21 cellular contexts compared by ENCODE assay signal in the genomic region with DNA sequence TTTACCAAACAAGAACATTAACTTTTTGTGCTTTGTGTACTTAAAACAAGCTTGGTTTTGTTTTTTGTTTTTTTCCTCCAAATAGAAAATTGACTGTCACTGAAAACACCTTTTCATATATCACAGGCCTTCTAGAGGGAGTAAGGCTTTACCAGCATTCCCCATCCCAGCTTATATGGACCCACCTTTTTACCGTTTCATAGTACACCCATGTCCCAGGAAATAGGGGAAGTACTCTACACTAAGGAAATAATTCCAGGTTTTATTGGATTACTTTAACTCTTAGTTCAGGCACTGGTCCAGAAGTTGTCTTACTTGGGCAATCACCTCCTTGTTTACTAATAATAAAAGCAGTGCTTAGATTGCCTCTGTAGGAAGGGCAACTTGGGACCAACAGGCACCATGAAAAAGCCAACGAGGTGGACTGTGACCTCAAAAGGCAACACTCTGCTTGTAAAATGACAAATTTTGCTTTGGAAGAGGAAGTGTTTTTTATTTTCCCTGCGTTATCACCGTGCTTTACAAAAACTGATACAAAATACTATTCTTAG. TPM values are rescaled to one million over a fixed set of nuclear protein-coding genes. Genes with fewer than 3 reads are reported as not detected.
DNase-seq lines count a peak whose midpoint lies in the region; ATAC-seq, FAIRE-seq and TF ChIP-seq lines count a peak whose summit lies in the region.
"Had no signal": no experiment of that assay in that cellular context is flagged by ENCODE, and none has a peak within 500 bp of the region (broad histone marks: within the 10 kb centered on the region; RNA-seq: fewer than 3 reads in every experiment).

No MANE protein-coding gene starts in this region.

- POLR2A ChIA-PET in SK-N-SH (lab: Yijun Ruan, JAX) = no interaction called here
- POLR2A ChIA-PET in naive thymus-derived CD4-positive, alpha-beta T cell (lab: Charles Lee) = interaction anchor here (0.8 kb wide), 1 partner anchor 26 kb away, joined by 3 read pairs; a partner anchor contains a TSS

- intact Hi-C loops in colonic mucosa (cut with DNase I) = no loop called here
- intact Hi-C loops in pancreas (cut with DNase I) = no loop called here
- intact Hi-C loops in naive thymus-derived CD4-positive, alpha-beta T cell (cut with micrococcal nuclease) = no loop called here

- ATAC-seq in pancreas = no peak
- ATAC-seq in naive thymus-derived CD4-positive, alpha-beta T cell = no peak
- ATAC-seq: HCT116, K562 had no signal

- H3K79me2 ChIP-seq in SK-N-SH (ENCODE audit: insufficient read depth) = peaks cover 28% of the 10 kb centered on the region

- no peak overlapping the region for H3K9ac ChIP-seq in colonic mucosa (ENCODE audit: low read depth in 2 of 2, low read length in 2 of 2)
- H3K9ac ChIP-seq in SK-N-SH = no peak overlapping the region
- H3K9ac ChIP-seq: GM23248 had no signal

- H3K4me1 Mint-ChIP-seq in naive thymus-derived CD4-positive, alpha-beta T cell = peaks cover 6 to 63% (median 51%) of the 10 kb centered on the region in 7 donors

- H3K36me3 ChIP-seq in colonic mucosa (no peaks in the 10 kb centered on the region), pancreas (no peaks in the 10 kb centered on the region), SK-N-SH (replicated peaks in 1 of 2; ENCODE audit: control insufficient read depth in 1 of 2, insufficient read depth in 2 of 2, low read length in 1 of 2) (peaks cover 14 to 15% of the 10 kb centered on the region in 2 experiments)
- peaks cover 0 to 4% (median 0%) of the 10 kb centered on the region in 3 experiments for H3K36me3 ChIP-seq in naive thymus-derived CD4-positive, alpha-beta T cell (ENCODE audit: control insufficient read depth in 2 of 3, insufficient read depth in 3 of 3, low read length in 3 of 3)

- no peak for TF ChIP-seq RAD21 in SK-N-SH (IDR thresholded peaks at IDR 0.05; ENCODE audit: low read length)

- H3K4me2 ChIP-seq in SK-N-SH = no peak overlapping the region

- FAIRE-seq in GM12892 (lab: Jason Lieb, UNC) (peak; percentile 62), pancreas (lab: Jason Lieb, UNC) (peak; percentile 56)
- FAIRE-seq: GM18507, K562 had no signal

- H3K9me2 ChIP-seq in SK-N-SH = no peaks in the 10 kb centered on the region

- H3K4me3 ChIP-seq in NB4 (ENCODE audit: low read depth, low read length) (no peak overlapping the region), colonic mucosa (no peak overlapping the region), pancreas (no peak overlapping the region), SK-N-SH (ENCODE audit: low read depth in 2 of 2, low read length in 1 of 2) (no peak overlapping the region)
- no peak overlapping the region for H3K4me3 ChIP-seq in naive thymus-derived CD4-positive, alpha-beta T cell (ENCODE audit: low read length)
- H3K4me3 ChIP-seq: GM23248, K562 had no signal

- TF ChIP-seq POLR2A in GM12892 (IDR thresholded peaks at IDR 0.05; ENCODE audit: low read depth, low read length) (no peak), NB4 (IDR thresholded peaks at IDR 0.05; ENCODE audit: extremely low read depth, insufficient read length) (no peak)

- peak overlapping the region in 3 of 9 donors; percentile 72 to 84 (median 75) for H3K27ac Mint-ChIP-seq in naive thymus-derived CD4-positive, alpha-beta T cell
- H3K27ac Mint-ChIP-seq: CD4-positive, alpha-beta T cell had no signal

- peak overlapping the region in 2 of 10 donors; percentile 6 to 14 for H3K4me3 Mint-ChIP-seq in naive thymus-derived CD4-positive, alpha-beta T cell
- H3K4me3 Mint-ChIP-seq: CD4-positive, alpha-beta T cell had no signal

- H3K9me3 ChIP-seq in colonic mucosa (no peaks in the 10 kb centered on the region), pancreas (no peaks in the 10 kb centered on the region), SK-N-SH (no peaks in the 10 kb centered on the region)
- no peaks in the 10 kb centered on the region for H3K9me3 ChIP-seq in naive thymus-derived CD4-positive, alpha-beta T cell (ENCODE audit: control insufficient read depth in 2 of 3, low read length in 3 of 3)

- H3K27me3 ChIP-seq in colonic mucosa = no peaks in the 10 kb centered on the region
- no peaks in the 10 kb centered on the region for H3K27me3 ChIP-seq in pancreas
- no peaks in the 10 kb centered on the region for H3K27me3 ChIP-seq in SK-N-SH (ENCODE audit: insufficient read depth)
- H3K27me3 ChIP-seq in naive thymus-derived CD4-positive, alpha-beta T cell (ENCODE audit: control insufficient read depth in 2 of 2, insufficient read depth in 2 of 2, low read length in 2 of 2) = no peaks in the 10 kb centered on the region

- H3K27me3 Mint-ChIP-seq in naive thymus-derived CD4-positive, alpha-beta T cell = no peaks in the 10 kb centered on the region
- H3K27me3 Mint-ChIP-seq: CD4-positive, alpha-beta T cell had no signal

- peaks cover 14% of the 10 kb centered on the region for H4K20me1 ChIP-seq in SK-N-SH (ENCODE audit: insufficient read depth)

- TF ChIP-seq CTCF in NB4 (IDR thresholded peaks at IDR 0.05; ENCODE audit: low read depth, low read length) (no peak), colonic mucosa (IDR thresholded peaks at IDR 0.05) (no peak), pancreas (IDR thresholded peaks at IDR 0.05) (no peak), SK-N-SH (IDR thresholded peaks at IDR 0.05) (no peak)

- DNase-seq in GM12892 (ENCODE audit: insufficient read length) (no peak), NB4 (ENCODE audit: low read depth) (peak; percentile 14), colonic mucosa (peak; percentile 77), pancreas (no peak), SK-N-SH (no peak), activated T-cell treated with anti-CD3 and anti-CD28 coated beads for 4 hours (no peak), NCI-H510A treated with DMSO at 0.1 percent for 48 hours (lab: John Stamatoyannopoulos, UW) (no peak)
- no peak for DNase-seq in naive thymus-derived CD4-positive, alpha-beta T cell
- DNase-seq: ACHN; Calu3; CD4-positive, alpha-beta T cell; DMS79; GM23248; NCI-H1105; NCI-H1694 treated with DMSO at 0.1 percent for 48 hours; NCI-H345; NCI-H526 treated with DMSO at 0.1 percent for 48 hours had no signal

- WGBS in pancreas, 2 donors = 61 to 69% methylated on average over 4 of the region's 4 CpGs
- WGBS in SK-N-SH (ENCODE audit: low lambda C conversion rate) = 86% methylated on average over 4 of the region's 4 CpGs

- peaks cover 9 to 36% (median 22%) of the 10 kb centered on the region in 5 donors for H3K36me3 Mint-ChIP-seq in naive thymus-derived CD4-positive, alpha-beta T cell

- no peaks in the 10 kb centered on the region for H3F3A ChIP-seq in SK-N-SH (replicated peaks; ENCODE audit: insufficient read depth)

- CTCF ChIA-PET in SK-N-SH (lab: Yijun Ruan, JAX) = no interaction called here
- CTCF ChIA-PET in naive thymus-derived CD4-positive, alpha-beta T cell (lab: Charles Lee) = no interaction called here

- no peak overlapping the region for H2AFZ ChIP-seq in SK-N-SH (ENCODE audit: low read depth)
- H2AFZ ChIP-seq: GM23248 had no signal

- no peaks in the 10 kb centered on the region for H3K4me1 ChIP-seq in colonic mucosa
- peaks cover 0 to 10% (median 6%) of the 10 kb centered on the region in 3 donors for H3K4me1 ChIP-seq in pancreas
- no peaks in the 10 kb centered on the region; a peak in 1 of 4 replicates for H3K4me1 ChIP-seq in SK-N-SH (ENCODE audit: control insufficient read depth in 1 of 2, insufficient read depth in 2 of 2, low read depth in 1 of 2, low read length in 1 of 2)
- no peaks in the 10 kb centered on the region for H3K4me1 ChIP-seq in naive thymus-derived CD4-positive, alpha-beta T cell (ENCODE audit: control insufficient read depth in 2 of 2, insufficient read depth in 2 of 2, low read length in 2 of 2)

- no peak for TF ChIP-seq EP300 in SK-N-SH (IDR thresholded peaks at IDR 0.05; ENCODE audit: borderline replicate concordance in 1 of 2, low read depth in 1 of 2, low read length in 1 of 2)

- H3K27ac ChIP-seq in colonic mucosa (peak overlapping the region; percentile 49), pancreas (no peak overlapping the region), SK-N-SH (ENCODE audit: low read depth in 2 of 2, low read length in 1 of 2) (no peak overlapping the region)
- no peak overlapping the region for H3K27ac ChIP-seq in naive thymus-derived CD4-positive, alpha-beta T cell (ENCODE audit: low read depth, low read length)
- H3K27ac ChIP-seq: GM23248, HL-60 had no signal

- peaks cover 0 to 2% (median 0%) of the 10 kb centered on the region in 11 donors for H3K9me3 Mint-ChIP-seq in naive thymus-derived CD4-positive, alpha-beta T cell
- H3K9me3 Mint-ChIP-seq: CD4-positive, alpha-beta T cell had no signal

TF ChIP-seq in SK-N-SH, 30 proteins besides CTCF, POLR2A, EP300 and RAD21 (continues in another document):
- TF ChIP-seq RFX5 (IDR thresholded peaks at IDR 0.05; ENCODE audit: low read length) (no peak), MEF2A (IDR thresholded peaks at IDR 0.05; ENCODE audit: borderline replicate concordance, low read depth) (no peak), FOXM1 (IDR thresholded peaks at IDR 0.05; ENCODE audit: low read depth) (no peak), TCF12 (IDR thresholded peaks at IDR 0.05) (no peak), YY1 (IDR thresholded peaks at IDR 0.05; ENCODE audit: low read depth) (no peak), ELF1 (IDR thresholded peaks at IDR 0.05) (no peak)
- TF ChIP-seq, protein P1, sequence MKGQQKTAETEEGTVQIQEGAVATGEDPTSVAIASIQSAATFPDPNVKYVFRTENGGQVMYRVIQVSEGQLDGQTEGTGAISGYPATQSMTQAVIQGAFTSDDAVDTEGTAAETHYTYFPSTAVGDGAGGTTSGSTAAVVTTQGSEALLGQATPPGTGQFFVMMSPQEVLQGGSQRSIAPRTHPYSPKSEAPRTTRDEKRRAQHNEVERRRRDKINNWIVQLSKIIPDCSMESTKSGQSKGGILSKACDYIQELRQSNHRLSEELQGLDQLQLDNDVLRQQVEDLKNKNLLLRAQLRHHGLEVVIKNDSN (IDR thresholded peaks at IDR 0.05; ENCODE audit: borderline replicate concordance, low read depth) = no peak

RNA-seq across cellular contexts. Expression of a gene that starts 26.2 kb away (rescaled TPM):
- 46.5 TPM for polyA plus RNA-seq in GM12892 (2012; ENCODE audit: missing spikeins)
- 10 to 100 TPM; 32.9 to 37.1 TPM for total RNA-seq in colonic mucosa
- 10 to 100 TPM; 11.0 to 20.5 (median 13.8) TPM for total RNA-seq in pancreas
- 10 to 100 TPM in 1 of 2 donors, 1 to 10 TPM in 1; 7.8 to 12.0 TPM for polyA plus RNA-seq in pancreas
- 27.7 and 34.3 TPM in 2 replicates for polyA plus RNA-seq in SK-N-SH (2012; rRNA removed)
- polyA plus RNA-seq in SK-N-SH (2012; cell fraction: cytosol; rRNA removed) = 29.7 and 31.3 TPM in 2 replicates
- 45.7 and 55.6 TPM in 2 replicates for polyA plus RNA-seq in SK-N-SH (2012; cell fraction: nucleus; rRNA removed)
- total RNA-seq in naive thymus-derived CD4-positive, alpha-beta T cell = 10 to 100 TPM; 35.7 to 61.1 (median 52.1) TPM
- 10 to 100 TPM; 26.9 to 35.2 TPM for polyA plus RNA-seq in naive thymus-derived CD4-positive, alpha-beta T cell

RNA-seq across cellular contexts. Expression of a gene that starts 27.0 kb away (rescaled TPM):
- 8.4 TPM for polyA plus RNA-seq in GM12892 (2012; ENCODE audit: missing spikeins)
- total RNA-seq in colonic mucosa (10 to 100 TPM; 33.5 to 54.4 TPM), pancreas (10 to 100 TPM in 5 of 6 donors, 1 to 10 TPM in 1; 9.1 to 27.6 (median 12.5) TPM)
- polyA plus RNA-seq in pancreas (1 to 10 TPM; 1.8 to 4.6 TPM), SK-N-SH (2012; rRNA removed) (9.0 and 13.0 TPM in 2 replicates)
- 7.0 and 8.7 TPM in 2 replicates for polyA plus RNA-seq in SK-N-SH (2012; cell fraction: cytosol; rRNA removed)
- polyA plus RNA-seq in SK-N-SH (2012; cell fraction: nucleus; rRNA removed) = 19.6 and 31.0 TPM in 2 replicates
- 10 to 100 TPM; 11.1 to 31.0 (median 15.0) TPM for total RNA-seq in naive thymus-derived CD4-positive, alpha-beta T cell
- 1 to 10 TPM; 1.2 to 1.8 TPM for polyA plus RNA-seq in naive thymus-derived CD4-positive, alpha-beta T cell

Comparison
In these comparisons a context has a peak if more than half of its experiments do, and no peak if none do; other contexts are left out.
1. DNase-seq: peak in NB4 (single experiment) and colonic mucosa (single experiment); none in GM12892 (single experiment), pancreas (0 of 6), SK-N-SH (single experiment), activated T-cell treated with anti-CD3 and anti-CD28 coated beads for 4 hours (single experiment), naive thymus-derived CD4-positive, alpha-beta T cell (0 of 9) and NCI-H510A treated with DMSO at 0.1 percent for 48 hours (single experiment).